8 cellular contexts compared by ENCODE assay signal in the genomic region with DNA sequence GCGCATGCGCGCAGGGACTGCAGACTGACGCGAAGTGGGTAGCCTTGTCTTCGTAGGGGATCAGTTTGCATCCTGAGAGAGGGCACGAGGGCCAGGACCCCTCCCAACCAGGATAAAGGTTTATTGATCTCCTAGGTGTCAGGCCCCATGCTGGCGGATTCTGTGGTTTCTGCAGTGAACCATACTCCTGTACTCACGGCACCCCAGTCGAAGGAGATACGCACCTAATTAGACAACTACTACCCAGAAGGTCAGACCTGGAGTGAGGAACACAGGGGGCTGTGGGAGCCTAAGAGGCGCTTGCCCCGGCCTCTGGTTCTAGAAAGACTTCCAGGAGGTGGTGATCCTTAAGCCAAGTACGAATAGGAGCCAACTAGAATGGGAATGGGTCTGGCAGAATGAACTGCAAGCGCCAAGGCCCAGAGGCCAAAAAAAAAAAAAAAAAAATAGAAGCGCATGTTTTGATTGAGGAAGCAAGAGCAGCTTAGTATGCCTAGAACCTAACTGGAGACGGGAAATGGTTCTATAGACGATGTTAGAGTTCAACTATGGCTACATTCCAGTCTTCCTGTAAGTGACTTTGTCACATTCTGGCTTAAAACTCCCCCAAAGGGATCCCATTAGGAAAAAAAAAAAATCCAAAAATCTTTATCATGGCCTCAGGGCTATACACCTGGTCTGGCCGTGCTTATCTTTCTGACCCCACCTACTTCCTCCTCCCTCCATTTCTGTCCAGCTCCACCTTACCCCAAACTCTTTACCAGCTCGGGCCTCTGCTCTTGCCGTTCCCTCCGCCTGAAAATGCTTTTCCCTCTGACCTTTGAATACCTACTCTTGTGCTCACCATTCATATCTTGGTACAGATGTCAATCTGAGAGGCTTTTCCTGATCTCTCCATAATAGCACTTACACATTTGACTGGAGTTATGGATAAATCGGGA. TPM values are rescaled to one million over a fixed set of nuclear protein-coding genes. Genes with fewer than 3 reads are reported as not detected.
DNase-seq lines count a peak whose midpoint lies in the region; ATAC-seq, FAIRE-seq and TF ChIP-seq lines count a peak whose summit lies in the region.

No MANE protein-coding gene starts in this region.

- H3K79me2 ChIP-seq in OCI-LY7 (ENCODE audit: insufficient read depth, low read depth, low read length) (peaks cover 42% of the 10 kb centered on the region), K562 (ENCODE audit: control insufficient read depth, insufficient read depth, low read length) (peaks cover 43% of the 10 kb centered on the region)

- peak overlapping the region; percentile 98 for H3K4me3 Mint-ChIP-seq in memory B cell

- TF ChIP-seq EP300 in K562 (IDR thresholded peaks at IDR 0.05; ENCODE audit: low read length): peak; percentile 49; the same call in 1 of the 2 replicates

- no peak for TF ChIP-seq POLR2A in K562 (conservative IDR thresholded peaks at IDR 0.05)
- TF ChIP-seq POLR2A in thyroid gland (IDR thresholded peaks at IDR 0.05): no peak

- no peaks in the 10 kb centered on the region for H3K9me2 ChIP-seq in OCI-LY7 (ENCODE audit: insufficient read depth, low read length)

- POLR2A ChIA-PET in OCI-LY7 (lab: Charles Lee): no interaction called here
- POLR2A ChIA-PET in K562 (lab: Yijun Ruan, JAX): interaction anchor here (0.6 to 1.6 kb wide), 2 partner anchors 10 to 32 kb away, joined by 4 to 6 read pairs; no protein-coding TSS in a partner anchor

- TF ChIP-seq CTCF in BE2C (IDR thresholded peaks at IDR 0.05; ENCODE audit: low read depth, low read length): no peak
- no peak for TF ChIP-seq CTCF in OCI-LY7 (conservative IDR thresholded peaks at IDR 0.05; ENCODE audit: low read length)
- TF ChIP-seq CTCF in K562 (IDR thresholded peaks at IDR 0.05 in 2 of 3, conservative IDR thresholded peaks at IDR 0.05 in 1 of 3; ENCODE audit: insufficient read depth in 2 of 3, low read depth in 1 of 3, low read length in 3 of 3): no peak
- no peak for TF ChIP-seq CTCF in thyroid gland (IDR thresholded peaks at IDR 0.05)

- TSS peak; percentile 59 for BruUV-seq in OCI-LY7 (replicated peaks; lab: Mats Ljungman, UMichigan)
- TSS peak; percentile 84 for BruUV-seq in K562 (replicated peaks; lab: Mats Ljungman, UMichigan)

- TF ChIP-seq RAD21 in K562 (CRISPR knock-in tag; conservative IDR thresholded peaks at IDR 0.05 in 1 of 2, IDR thresholded peaks at IDR 0.05 in 1 of 2): no peak

- WGBS in K562 (ENCODE audit: insufficient coverage, low coverage, missing lambda C conversion rate): 7% methylated on average over 22 of the region's 23 CpGs
- WGBS in thyroid gland, 2 donors: 49 to 69% methylated on average over 16 to 21 of the region's 23 CpGs

- intact Hi-C loops in OCI-LY7 (cut with micrococcal nuclease; ENCODE audit: unreplicated experiment): no loop called here
- intact Hi-C loops in K562 (cut with micrococcal nuclease): loop anchor here (10.0 kb wide), 2 partner anchors 66 to 176 kb away; no protein-coding TSS in a partner anchor
- intact Hi-C loops in thyroid gland (cut with DNase I): no loop called here

- no peak for DNase-seq in BE2C
- no peak for DNase-seq in OCI-LY7 (ENCODE audit: low spot score)
- peak; percentile 52 to 72 (median 58) for DNase-seq in K562 (ENCODE audit: extremely low read depth in 1 of 4, low spot score in 3 of 4)
- no peak for DNase-seq in memory B cell (ENCODE audit: low spot score in 2 of 2)
- DNase-seq in thyroid gland: no peak
- no peak for DNase-seq in GM03348 (ENCODE audit: low spot score)

- no peaks in the 10 kb centered on the region for H3K4me1 ChIP-seq in BE2C
- peaks cover 19% of the 10 kb centered on the region for H3K4me1 ChIP-seq in OCI-LY7 (ENCODE audit: insufficient read depth, low read length, poor library complexity, severe bottlenecking)
- peaks cover 54 to 70% of the 10 kb centered on the region in 2 experiments for H3K4me1 ChIP-seq in K562 (replicated peaks in 1 of 2; ENCODE audit: control insufficient read depth in 2 of 2, insufficient read depth in 2 of 2, low read length in 2 of 2)
- H3K4me1 ChIP-seq in thyroid gland: peaks cover 10 to 11% of the 10 kb centered on the region in 2 donors

- H3K9me3 ChIP-seq in BE2C: no peaks in the 10 kb centered on the region
- H3K9me3 ChIP-seq in OCI-LY7 (ENCODE audit: low read length): no peaks in the 10 kb centered on the region
- H3K9me3 ChIP-seq in K562 (replicated peaks; ENCODE audit: control insufficient read depth, insufficient read depth, low read depth, low read length): no peaks in the 10 kb centered on the region
- H3K9me3 ChIP-seq in thyroid gland: no peaks in the 10 kb centered on the region

- peak; percentile 29 for FAIRE-seq in K562 (lab: Jason Lieb, UNC)

- H3K27me3 ChIP-seq in BE2C: no peaks in the 10 kb centered on the region
- H3K27me3 ChIP-seq in K562 (ENCODE audit: control insufficient read depth in 2 of 2, insufficient read depth in 2 of 2, low read length in 2 of 2): no peaks in the 10 kb centered on the region
- H3K27me3 ChIP-seq in thyroid gland: no peaks in the 10 kb centered on the region

- peaks cover 2% of the 10 kb centered on the region for H3K9me1 ChIP-seq in K562 (ENCODE audit: control insufficient read depth, insufficient read depth, low read length)

- peak overlapping the region; percentile 94 to 98 for H3K9ac ChIP-seq in K562 (ENCODE audit: insufficient read depth in 1 of 2, low read depth in 2 of 2, low read length in 2 of 2)

- H3K27me3 Mint-ChIP-seq in memory B cell: no peaks in the 10 kb centered on the region

- no peaks in the 10 kb centered on the region for H3K36me3 Mint-ChIP-seq in memory B cell

- H3K4me1 Mint-ChIP-seq in memory B cell: peaks cover 17% of the 10 kb centered on the region

- H2AFZ ChIP-seq in OCI-LY7 (ENCODE audit: low read length) (peak overlapping the region; percentile 12; the same call in 1 of the 2 replicates), K562 (ENCODE audit: low read depth, low read length) (peak overlapping the region; percentile 100)

- in situ Hi-C loops in K562 (cut with MboI): no loop called here

- H3K36me3 ChIP-seq in BE2C (no peaks in the 10 kb centered on the region), OCI-LY7 (ENCODE audit: insufficient read depth, low read length) (no peaks in the 10 kb centered on the region), K562 (ENCODE audit: control insufficient read depth, insufficient read depth, low read length) (peaks cover 2% of the 10 kb centered on the region; the same call in 2 of the 3 replicates), thyroid gland (no peaks in the 10 kb centered on the region)

- H3K27ac ChIP-seq in OCI-LY7 (ENCODE audit: low read depth, low read length, poor library complexity, severe bottlenecking) (peak overlapping the region; percentile 79), K562 (ENCODE audit: extremely low read depth, low read depth, low read length) (peak overlapping the region; percentile 99), thyroid gland (peak overlapping the region; percentile 88 to 97 (median 95))

- peak overlapping the region; percentile 94 for H3K27ac Mint-ChIP-seq in memory B cell

- H4K20me1 ChIP-seq in OCI-LY7 (ENCODE audit: insufficient read depth, low read length) (no peaks in the 10 kb centered on the region), K562 (replicated peaks; ENCODE audit: control insufficient read depth, insufficient read depth, low read length) (no peaks in the 10 kb centered on the region)

- H3K4me2 ChIP-seq in OCI-LY7 (ENCODE audit: low read length): peak overlapping the region; percentile 89
- H3K4me2 ChIP-seq in K562 (ENCODE audit: insufficient read depth, low read length): peak overlapping the region; percentile 100

- H3K4me3 ChIP-seq in BE2C (ENCODE audit: low read depth, low read length) (peak overlapping the region; percentile 83), OCI-LY7 (ENCODE audit: low read depth, low read length, poor library complexity, severe bottlenecking) (peak overlapping the region; percentile 72), K562 (peak overlapping the region; percentile 57), thyroid gland (replicated peaks in 1 of 3) (peak overlapping the region; percentile 38 to 74 (median 72))

- CTCF ChIA-PET in OCI-LY7 (lab: Charles Lee; ENCODE audit: unreplicated experiment) (no interaction called here), K562 (lab: Yijun Ruan, JAX; ENCODE audit: low intra/inter-chr PET ratio) (no interaction called here)

- peaks cover 2% of the 10 kb centered on the region for H3K9me3 Mint-ChIP-seq in memory B cell

- ATAC-seq in K562 (peak; percentile 0; the same call in 1 of the 3 replicates), memory B cell (ENCODE audit: low read depth) (no peak), GM21528 (IDR thresholded peaks at IDR 0.05; ENCODE audit: low FRiP score, unreplicated experiment) (no peak)
- ATAC-seq in activated CD4-positive, CD25-positive, alpha-beta regulatory T cell treated with anti-CD3 and anti-CD28 coated beads, Interleukin-2, amount 50 U/mL, for 24 hours: no peak

RNA-seq across cellular contexts. Expression of a gene that starts 0.9 kb away (rescaled TPM):
- polyA plus RNA-seq in BE2C (2012; ENCODE audit: insufficient read depth, insufficient read length, low read depth): 235 TPM
- 91.1 and 98.1 TPM in 2 replicates for total RNA-seq in OCI-LY7 (2014; rRNA removed; shearing (Covaris generic))
- 28.5 and 31.0 TPM in 2 replicates for total RNA-seq in OCI-LY7 (2022)
- total RNA-seq in K562 (2011; cell fraction: chromatin; rRNA removed; ENCODE audit: low replicate concordance): 6.3 and 13.9 TPM in 2 replicates
- 8.6 and 12.7 TPM in 2 replicates for total RNA-seq in K562 (2011; cell fraction: nucleolus; rRNA removed)
- 10.1 and 10.3 TPM in 2 replicates for total RNA-seq in K562 (2011; cell fraction: nucleoplasm; rRNA removed)
- 85.7 and 86.9 TPM in 2 replicates for total RNA-seq in K562 (2014; rRNA removed)
- total RNA-seq in K562 (2014; rRNA removed; fragmentation: Illumina TruSeq; extraction: Trizol): 8.4 and 8.8 TPM in 2 replicates
- total RNA-seq in K562 (2015; rRNA removed; fragmentation: Illumina TruSeq; extraction: Trizol): 27.5 and 30.4 TPM in 2 replicates
- 42.2 and 49.2 TPM in 2 replicates for total RNA-seq in K562 (2021)
- 14.9 and 15.9 TPM in 2 replicates for polyA plus RNA-seq in K562 (2011; rRNA removed)
- polyA plus RNA-seq in K562 (2011; cell fraction: cytosol; rRNA removed): 17.8 and 32.7 TPM in 2 replicates
- 14.2 and 15.7 TPM in 2 replicates for polyA plus RNA-seq in K562 (2011; cell fraction: nucleus; rRNA removed)
- polyA plus RNA-seq in K562 (2012): 41.0 and 43.7 TPM in 2 replicates
- 14.9 and 19.1 TPM in 2 replicates for polyA plus RNA-seq in K562 (2014; fragmentation: Illumina TruSeq; extraction: Trizol)
- polyA plus RNA-seq in K562 (2014; fragmentation: Nextera tagmentation; extraction: Ambion mirVana): under 1 TPM; 0.15 to 0.23 TPM
- polyA plus RNA-seq in K562 (2014; rRNA removed): 68.7 and 75.7 TPM in 2 replicates
- 2.5 and 3.4 TPM in 2 replicates for polyA minus RNA-seq in K562 (2011; rRNA and poly(A)+ RNA removed)
- polyA minus RNA-seq in K562 (2011; cell fraction: cytosol; rRNA and poly(A)+ RNA removed): 4.3 and 6.7 TPM in 2 replicates
- 4.3 and 6.9 TPM in 2 replicates for polyA minus RNA-seq in K562 (2011; cell fraction: nucleus; rRNA and poly(A)+ RNA removed)
- total RNA-seq in thyroid gland: 10 to 100 TPM; 28.9 to 61.5 (median 33.5) TPM

RNA-seq across cellular contexts. Expression of a gene that starts 8.4 kb away (rescaled TPM):
- 0.45 TPM for polyA plus RNA-seq in BE2C (2012; ENCODE audit: insufficient read depth, insufficient read length, low read depth)
- total RNA-seq in OCI-LY7 (2014; rRNA removed; shearing (Covaris generic)): 0.36 and 0.73 TPM in 2 replicates
- total RNA-seq in OCI-LY7 (2022) (0.61 and 0.85 TPM in 2 replicates), K562 (2014; rRNA removed) (0.08 and 0.09 TPM in 2 replicates), K562 (2014; rRNA removed; fragmentation: Illumina TruSeq; extraction: Trizol) (0.13 and 0.25 TPM in 2 replicates), K562 (2015; rRNA removed; fragmentation: Illumina TruSeq; extraction: Trizol) (0.08 and 0.18 TPM in 2 replicates), K562 (2021) (0.11 and 0.18 TPM in 2 replicates), thyroid gland (1 to 10 TPM in 1 of 4 donors, under 1 TPM in 2, not detected in 1; 0.27 to 1.5 (median 0.59) TPM)
- 1.0 and 1.2 TPM in 2 replicates for total RNA-seq in K562 (2011; cell fraction: chromatin; rRNA removed; ENCODE audit: low replicate concordance)
- 0.33 TPM in 1 of 2 replicates, not detected in the other for total RNA-seq in K562 (2011; cell fraction: nucleolus; rRNA removed)
- 0.23 and 0.29 TPM in 2 replicates for total RNA-seq in K562 (2011; cell fraction: nucleoplasm; rRNA removed)
- polyA plus RNA-seq in K562 (2011; rRNA removed) (0.10 and 0.18 TPM in 2 replicates), K562 (2014; fragmentation: Illumina TruSeq; extraction: Trizol) (0.43 and 0.45 TPM in 2 replicates), K562 (2014; fragmentation: Nextera tagmentation; extraction: Ambion mirVana) (not detected), K562 (2014; rRNA removed) (0.25 and 0.36 TPM in 2 replicates)
- polyA plus RNA-seq in K562 (2011; cell fraction: cytosol; rRNA removed): 0.01 and 0.03 TPM in 2 replicates
- 0.29 and 0.67 TPM in 2 replicates for polyA plus RNA-seq in K562 (2011; cell fraction: nucleus; rRNA removed)
- 0.26 and 0.37 TPM in 2 replicates for polyA plus RNA-seq in K562 (2012)
- 0.12 TPM in 1 of 2 replicates, not detected in the other for polyA minus RNA-seq in K562 (2011; rRNA and poly(A)+ RNA removed)
- polyA minus RNA-seq in K562 (2011; cell fraction: cytosol; rRNA and poly(A)+ RNA removed): not detected in 2 replicates
- polyA minus RNA-seq in K562 (2011; cell fraction: nucleus; rRNA and poly(A)+ RNA removed): 0.22 TPM in 1 of 2 replicates, not detected in the other

RNA-seq across cellular contexts. Expression of a gene that starts 19.3 kb away (rescaled TPM):
- 8.9 TPM for polyA plus RNA-seq in BE2C (2012; ENCODE audit: insufficient read depth, insufficient read length, low read depth)
- total RNA-seq in OCI-LY7 (2014; rRNA removed; shearing (Covaris generic)): 0.05 TPM in 1 of 2 replicates, not detected in the other
- total RNA-seq in OCI-LY7 (2022) (not detected in 2 replicates), K562 (2014; rRNA removed) (1.8 and 2.5 TPM in 2 replicates), K562 (2014; rRNA removed; fragmentation: Illumina TruSeq; extraction: Trizol) (0.61 and 0.87 TPM in 2 replicates), K562 (2015; rRNA removed; fragmentation: Illumina TruSeq; extraction: Trizol) (0.72 and 1.2 TPM in 2 replicates), K562 (2021) (1.9 and 2.3 TPM in 2 replicates), thyroid gland (10 to 100 TPM in 1 of 4 donors, 1 to 10 TPM in 3; 2.3 to 11.9 (median 3.4) TPM)
- total RNA-seq in K562 (2011; cell fraction: chromatin; rRNA removed; ENCODE audit: low replicate concordance): 2.0 and 2.5 TPM in 2 replicates
- total RNA-seq in K562 (2011; cell fraction: nucleolus; rRNA removed): 2.6 and 7.0 TPM in 2 replicates
- total RNA-seq in K562 (2011; cell fraction: nucleoplasm; rRNA removed): 0.99 and 4.5 TPM in 2 replicates
- polyA plus RNA-seq in K562 (2011; rRNA removed) (1.4 and 2.1 TPM in 2 replicates), K562 (2014; fragmentation: Illumina TruSeq; extraction: Trizol) (1.3 and 2.2 TPM in 2 replicates), K562 (2014; fragmentation: Nextera tagmentation; extraction: Ambion mirVana) (under 1 TPM; 0.03 to 0.13 TPM), K562 (2014; rRNA removed) (1.7 and 4.6 TPM in 2 replicates)
- 1.9 and 3.5 TPM in 2 replicates for polyA plus RNA-seq in K562 (2011; cell fraction: cytosol; rRNA removed)
- polyA plus RNA-seq in K562 (2011; cell fraction: nucleus; rRNA removed): 1.1 and 2.4 TPM in 2 replicates
- 2.1 and 2.5 TPM in 2 replicates for polyA plus RNA-seq in K562 (2012)
- polyA minus RNA-seq in K562 (2011; rRNA and poly(A)+ RNA removed): 0.30 and 0.32 TPM in 2 replicates
- 0.86 and 1.5 TPM in 2 replicates for polyA minus RNA-seq in K562 (2011; cell fraction: cytosol; rRNA and poly(A)+ RNA removed)
- 0.54 and 0.89 TPM in 2 replicates for polyA minus RNA-seq in K562 (2011; cell fraction: nucleus; rRNA and poly(A)+ RNA removed)

RNA-seq across cellular contexts. Expression of a gene that starts 23.9 kb away (rescaled TPM):
- polyA plus RNA-seq in BE2C (2012; ENCODE audit: insufficient read depth, insufficient read length, low read depth): 39.9 TPM
- total RNA-seq in OCI-LY7 (2014; rRNA removed; shearing (Covaris generic)): 11.6 and 20.2 TPM in 2 replicates
- total RNA-seq in OCI-LY7 (2022): 14.5 and 17.8 TPM in 2 replicates
- 16.8 and 39.5 TPM in 2 replicates for total RNA-seq in K562 (2011; cell fraction: chromatin; rRNA removed; ENCODE audit: low replicate concordance)
- total RNA-seq in K562 (2011; cell fraction: nucleolus; rRNA removed): 33.8 and 38.9 TPM in 2 replicates
- 35.0 and 41.2 TPM in 2 replicates for total RNA-seq in K562 (2011; cell fraction: nucleoplasm; rRNA removed)
- total RNA-seq in K562 (2014; rRNA removed): 7.1 and 16.2 TPM in 2 replicates
- 5.6 and 6.8 TPM in 2 replicates for total RNA-seq in K562 (2014; rRNA removed; fragmentation: Illumina TruSeq; extraction: Trizol)
- total RNA-seq in K562 (2015; rRNA removed; fragmentation: Illumina TruSeq; extraction: Trizol): 8.8 and 9.9 TPM in 2 replicates
- 14.2 and 18.2 TPM in 2 replicates for total RNA-seq in K562 (2021)
- 7.3 and 9.7 TPM in 2 replicates for polyA plus RNA-seq in K562 (2011; rRNA removed)
- 14.2 and 34.8 TPM in 2 replicates for polyA plus RNA-seq in K562 (2011; cell fraction: cytosol; rRNA removed)
- 10.6 and 13.3 TPM in 2 replicates for polyA plus RNA-seq in K562 (2011; cell fraction: nucleus; rRNA removed)
- polyA plus RNA-seq in K562 (2012): 12.8 and 12.9 TPM in 2 replicates
- polyA plus RNA-seq in K562 (2014; fragmentation: Illumina TruSeq; extraction: Trizol): 12.5 and 12.7 TPM in 2 replicates
- 10 to 100 TPM; 12.2 to 18.2 TPM for polyA plus RNA-seq in K562 (2014; fragmentation: Nextera tagmentation; extraction: Ambion mirVana)
- 12.8 and 17.4 TPM in 2 replicates for polyA plus RNA-seq in K562 (2014; rRNA removed)
- 6.4 and 8.1 TPM in 2 replicates for polyA minus RNA-seq in K562 (2011; rRNA and poly(A)+ RNA removed)
- polyA minus RNA-seq in K562 (2011; cell fraction: cytosol; rRNA and poly(A)+ RNA removed): 5.5 and 6.7 TPM in 2 replicates
- 12.8 and 16.1 TPM in 2 replicates for polyA minus RNA-seq in K562 (2011; cell fraction: nucleus; rRNA and poly(A)+ RNA removed)
- 10 to 100 TPM; 15.7 to 23.5 (median 17.9) TPM for total RNA-seq in thyroid gland

RNA-seq across cellular contexts. Expression of a gene that starts 24.4 kb away (rescaled TPM):
- 12.9 TPM for polyA plus RNA-seq in BE2C (2012; ENCODE audit: insufficient read depth, insufficient read length, low read depth)
- total RNA-seq in OCI-LY7 (2014; rRNA removed; shearing (Covaris generic)): 6.4 and 23.0 TPM in 2 replicates
- 15.1 and 15.3 TPM in 2 replicates for total RNA-seq in OCI-LY7 (2022)
- 18.5 and 25.1 TPM in 2 replicates for total RNA-seq in K562 (2011; cell fraction: chromatin; rRNA removed; ENCODE audit: low replicate concordance)
- 14.3 and 16.3 TPM in 2 replicates for total RNA-seq in K562 (2011; cell fraction: nucleolus; rRNA removed)
- total RNA-seq in K562 (2011; cell fraction: nucleoplasm; rRNA removed): 23.6 and 35.4 TPM in 2 replicates
- total RNA-seq in K562 (2014; rRNA removed): 5.3 and 7.3 TPM in 2 replicates
- total RNA-seq in K562 (2014; rRNA removed; fragmentation: Illumina TruSeq; extraction: Trizol): 8.8 and 9.6 TPM in 2 replicates
- total RNA-seq in K562 (2015; rRNA removed; fragmentation: Illumina TruSeq; extraction: Trizol): 7.8 and 7.9 TPM in 2 replicates
- total RNA-seq in K562 (2021): 16.8 and 19.2 TPM in 2 replicates
- 8.3 and 11.2 TPM in 2 replicates for polyA plus RNA-seq in K562 (2011; rRNA removed)
- polyA plus RNA-seq in K562 (2011; cell fraction: cytosol; rRNA removed): 6.4 and 14.2 TPM in 2 replicates
- polyA plus RNA-seq in K562 (2011; cell fraction: nucleus; rRNA removed): 7.0 and 10.7 TPM in 2 replicates
- 2.1 and 2.5 TPM in 2 replicates for polyA plus RNA-seq in K562 (2012)
- polyA plus RNA-seq in K562 (2014; fragmentation: Illumina TruSeq; extraction: Trizol): 3.4 and 5.1 TPM in 2 replicates
- 10 to 100 TPM in 1 of 2 experiments, 1 to 10 TPM in 1; 3.5 to 11.2 TPM for polyA plus RNA-seq in K562 (2014; fragmentation: Nextera tagmentation; extraction: Ambion mirVana)
- 6.2 and 6.6 TPM in 2 replicates for polyA plus RNA-seq in K562 (2014; rRNA removed)
- polyA minus RNA-seq in K562 (2011; rRNA and poly(A)+ RNA removed): 13.0 and 15.6 TPM in 2 replicates
- 8.6 and 11.0 TPM in 2 replicates for polyA minus RNA-seq in K562 (2011; cell fraction: cytosol; rRNA and poly(A)+ RNA removed)
- 2.2 and 3.3 TPM in 2 replicates for polyA minus RNA-seq in K562 (2011; cell fraction: nucleus; rRNA and poly(A)+ RNA removed)
- 10 to 100 TPM; 18.0 to 33.5 (median 23.5) TPM for total RNA-seq in thyroid gland

Comparison
In these comparisons a context has a peak if more than half of its experiments do, and no peak if none do; other contexts are left out.
1. DNase-seq: peak in K562 (4 of 4); none in BE2C (single experiment), OCI-LY7 (single experiment), memory B cell (0 of 2), thyroid gland (0 of 2) and GM03348 (single experiment).
2. Peak in every context shown above with its lines, with median percentiles within 50 percentile points of each other: H3K4me3 ChIP-seq and H3K27ac ChIP-seq.